ENCODE assay signal across 29 cellular contexts in the genomic region with DNA sequence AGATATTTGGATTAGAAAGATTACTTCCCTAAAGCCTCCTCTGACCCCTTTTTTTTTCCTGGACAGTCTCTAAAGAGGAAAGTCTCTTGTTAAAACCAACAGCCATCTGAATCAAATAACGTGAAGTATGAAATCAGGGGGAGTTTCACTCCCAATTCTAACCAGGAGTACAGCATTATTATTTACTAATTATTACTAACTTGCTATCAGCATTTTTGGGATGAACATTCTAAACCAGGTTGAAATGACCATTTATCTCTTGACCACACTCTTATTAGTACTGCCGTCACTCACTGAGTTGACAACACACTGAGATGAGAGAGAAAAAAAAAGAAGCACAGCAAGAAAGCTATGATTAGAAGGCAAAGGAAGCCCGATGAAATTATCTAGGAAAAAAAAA.
DNase-seq lines count a peak whose midpoint lies in the region; ATAC-seq and TF ChIP-seq lines count a peak whose summit lies in the region.
"Had no signal": no experiment of that assay in that cellular context is flagged by ENCODE, and none has a peak within 500 bp of the region (broad histone marks: within the 10 kb centered on the region; RNA-seq: fewer than 3 reads in every experiment).

No MANE protein-coding gene starts in this region.

- H3K4me3 ChIP-seq in PC-3 (ENCODE audit: low read length) (no peak overlapping the region), breast epithelium (no peak overlapping the region), A673 (ENCODE audit: low read depth, low read length, poor library complexity, severe bottlenecking) (no peak overlapping the region)
- H3K4me3 ChIP-seq: hepatocyte, lung, MG63, tibial artery had no signal

- no peaks in the 10 kb centered on the region for H3K27me3 ChIP-seq in PC-3 (ENCODE audit: low read length)
- H3K27me3 ChIP-seq in breast epithelium = no peaks in the 10 kb centered on the region
- H3K27me3 ChIP-seq in A673 (replicated peaks; ENCODE audit: insufficient read depth, low read depth, low read length, poor library complexity) = no peaks in the 10 kb centered on the region
- H3K27me3 ChIP-seq: hepatocyte, MG63, tibial artery had no signal

- peaks cover 2% of the 10 kb centered on the region for H3K36me3 Mint-ChIP-seq in mesothelial cell of epicardium
- peaks cover 6% of the 10 kb centered on the region for H3K36me3 Mint-ChIP-seq in type B pancreatic cell
- H3K36me3 Mint-ChIP-seq: activated naive CD8-positive, alpha-beta T cell treated with anti-CD3 and anti-CD28 coated beads, Interleukin-2, amount 10 ng/mL, durations not matched to agents 7 days and 5 days had no signal

- no peak for ATAC-seq in PC-3
- no peak for ATAC-seq in HG03097 (IDR thresholded peaks at IDR 0.05; ENCODE audit: low FRiP score, unreplicated experiment)
- ATAC-seq: WTC11 had no signal

- no peak for TF ChIP-seq POLR2A in breast epithelium (IDR thresholded peaks at IDR 0.05)

- peaks cover 11% of the 10 kb centered on the region for H3K9me3 Mint-ChIP-seq in mesothelial cell of epicardium
- peaks cover 7% of the 10 kb centered on the region for H3K9me3 Mint-ChIP-seq in type B pancreatic cell
- H3K9me3 Mint-ChIP-seq: activated CD4-positive, alpha-beta T cell treated with anti-CD3 and anti-CD28 coated beads, Interleukin-2, amount 10 ng/mL, durations not matched to agents 24 days and 14 days; stimulated activated naive CD8-positive, alpha-beta T cell treated with anti-CD3 and anti-CD28 coated beads, Interleukin-15, Interleukin-2, amounts not matched to agents 100 ng/mL and 50 ng/mL, for 24 hours had no signal

- H3K27ac ChIP-seq in PC-3 (ENCODE audit: low read length) = peak overlapping the region; percentile 99
- peak overlapping the region; percentile 80 for H3K27ac ChIP-seq in breast epithelium
- no peak overlapping the region for H3K27ac ChIP-seq in A673 (ENCODE audit: low read depth, low read length, poor library complexity, severe bottlenecking)
- H3K27ac ChIP-seq: RWPE1, tibial artery had no signal

- H3K4me2 ChIP-seq in PC-3 (ENCODE audit: low read length) = peak overlapping the region; percentile 50
- H3K4me2 ChIP-seq: hepatocyte had no signal

- H3K4me3 Mint-ChIP-seq in mesothelial cell of epicardium (no peak overlapping the region), type B pancreatic cell (no peak overlapping the region)
- H3K4me3 Mint-ChIP-seq: activated CD4-positive, alpha-beta T cell treated with anti-CD3 and anti-CD28 coated beads, Interleukin-2, amount 10 ng/mL, durations not matched to agents 24 days and 14 days; activated naive CD8-positive, alpha-beta T cell treated with anti-CD3 and anti-CD28 coated beads, Interleukin-2, amount 10 ng/mL, durations not matched to agents 7 days and 5 days; nephron; stimulated activated naive CD8-positive, alpha-beta T cell treated with anti-CD3 and anti-CD28 coated beads, Interleukin-15, Interleukin-2, amounts not matched to agents 100 ng/mL and 50 ng/mL, for 24 hours; WTC11 had no signal

- BruUV-seq in PC-3 (replicated peaks; lab: Mats Ljungman, UMichigan) (no TSS peak), A673 (replicated peaks; lab: Mats Ljungman, UMichigan) (no TSS peak)

- H3K4me1 ChIP-seq in PC-3 (ENCODE audit: insufficient read depth, low read length) = peaks cover 58% of the 10 kb centered on the region
- peaks cover 0 to 6% of the 10 kb centered on the region in 2 donors for H3K4me1 ChIP-seq in breast epithelium
- peaks cover 13% of the 10 kb centered on the region for H3K4me1 ChIP-seq in A673 (ENCODE audit: insufficient read depth, low read length, poor library complexity, severe bottlenecking)

- H3K27me3 Mint-ChIP-seq in mesothelial cell of epicardium (ENCODE audit: low read depth) = no peaks in the 10 kb centered on the region
- no peaks in the 10 kb centered on the region for H3K27me3 Mint-ChIP-seq in type B pancreatic cell

- no peaks in the 10 kb centered on the region for H3F3A ChIP-seq in PC-3 (ENCODE audit: low read length, unreplicated experiment)

- H3K4me1 Mint-ChIP-seq in mesothelial cell of epicardium (peaks cover 27% of the 10 kb centered on the region), type B pancreatic cell (ENCODE audit: unreplicated experiment) (no peaks in the 10 kb centered on the region)
- H3K4me1 Mint-ChIP-seq: activated CD4-positive, alpha-beta T cell treated with anti-CD3 and anti-CD28 coated beads, Interleukin-2, amount 10 ng/mL, durations not matched to agents 24 days and 14 days; activated naive CD8-positive, alpha-beta T cell treated with anti-CD3 and anti-CD28 coated beads, Interleukin-2, amount 10 ng/mL, durations not matched to agents 7 days and 5 days had no signal

- no peak overlapping the region for H2AFZ ChIP-seq in PC-3 (ENCODE audit: low read length)
- H2AFZ ChIP-seq: hepatocyte had no signal

- H4K20me1 ChIP-seq in PC-3 (ENCODE audit: low read length) = no peaks in the 10 kb centered on the region

- H3K79me2 ChIP-seq in PC-3 (ENCODE audit: low read length) = 0 out of 2 replicates have a peak, but pooled peaks cover 4% of the 10 kb centered on the region
- H3K79me2 ChIP-seq: hepatocyte had no signal

- H3K9me2 ChIP-seq in PC-3 (replicated peaks; ENCODE audit: low read length) = no peaks in the 10 kb centered on the region

- POLR2A ChIA-PET in PC-3 (lab: Charles Lee; ENCODE audit: unreplicated experiment) (interaction anchor here (0.7 kb wide), 1 partner anchor 114 kb away, joined by 4 read pairs; a partner anchor contains a TSS), A673 (lab: Charles Lee; ENCODE audit: low non-redundant PET) (no interaction called here)

- CTCF ChIA-PET in PC-3 (lab: Charles Lee) (interaction anchor here (0.6 kb wide), 1 partner anchor 162 kb away, joined by 3 read pairs; no protein-coding TSS in a partner anchor), A673 (lab: Charles Lee) (no interaction called here)

- intact Hi-C loops in PC-3 (cut with micrococcal nuclease) = loop anchor here (10.0 kb wide), 1 partner anchor 141 kb away; no protein-coding TSS in a partner anchor
- intact Hi-C loops in breast epithelium (cut with DNase I; ENCODE audit: low total_unique reads) = no loop called here
- intact Hi-C loops in A673 (cut with micrococcal nuclease; ENCODE audit: unreplicated experiment) = no loop called here

- H3K9ac ChIP-seq in PC-3 (ENCODE audit: low read length) = peak overlapping the region; percentile 86

- no peaks in the 10 kb centered on the region for H3K36me3 ChIP-seq in PC-3 (ENCODE audit: low read depth, low read length)
- no peaks in the 10 kb centered on the region for H3K36me3 ChIP-seq in breast epithelium
- H3K36me3 ChIP-seq in A673 (ENCODE audit: insufficient read depth, low read length, poor library complexity, severe bottlenecking) = no peaks in the 10 kb centered on the region
- H3K36me3 ChIP-seq: MG63, tibial artery had no signal

- TF ChIP-seq CTCF in PC-3 (conservative IDR thresholded peaks at IDR 0.05; ENCODE audit: low read depth, low read length) (no peak), breast epithelium (IDR thresholded peaks at IDR 0.05) (no peak), mesothelial cell of epicardium (IDR thresholded peaks at IDR 0.05; ENCODE audit: unreplicated experiment) (no peak), type B pancreatic cell (conservative IDR thresholded peaks at IDR 0.05) (no peak), A673 (conservative IDR thresholded peaks at IDR 0.05; ENCODE audit: low read depth, low read length) (no peak)

- no peaks in the 10 kb centered on the region for H3K9me3 ChIP-seq in PC-3 (ENCODE audit: low read length)
- H3K9me3 ChIP-seq in breast epithelium = no peaks in the 10 kb centered on the region
- no peaks in the 10 kb centered on the region for H3K9me3 ChIP-seq in A673 (ENCODE audit: low read depth, low read length, poor library complexity, severe bottlenecking)
- H3K9me3 ChIP-seq: MG63, tibial artery had no signal

- no peak for DNase-seq in PC-3
- DNase-seq in breast epithelium (ENCODE audit: low spot score in 2 of 2) = no peak
- DNase-seq in mesothelial cell of epicardium (ENCODE audit: low spot score in 2 of 2, unreplicated experiment in 2 of 2) = no peak
- no peak for DNase-seq in type B pancreatic cell (ENCODE audit: extremely low spot score, unreplicated experiment)
- no peak for DNase-seq in A673 (ENCODE audit: low spot score)
- DNase-seq in DMS 273 treated with DMSO at 0.1 percent for 48 hours (lab: John Stamatoyannopoulos, UW) = no peak
- DNase-seq: activated CD4-positive, alpha-beta T cell treated with anti-CD3 and anti-CD28 coated beads, Interleukin-2, amount 10 ng/mL, durations not matched to agents 24 days and 14 days; activated gamma-delta T cell treated with Interleukin-2 at 50 U/mL for 16 hours; activated naive CD8-positive, alpha-beta T cell treated with anti-CD3 and anti-CD28 coated beads, Interleukin-2, amount 10 ng/mL, durations not matched to agents 7 days and 5 days; activated T-cell treated with anti-CD3 and anti-CD28 coated beads, Interleukin-2, amount 50 U/mL, for 48 hours; DMS79; left cardiac atrium; NCI-H1105; NCI-H187 treated with DMSO at 0.1 percent for 48 hours; NCI-H2171 treated with DMSO at 0.1 percent for 48 hours; NCI-H524; small intestine; stimulated activated CD4-positive, alpha-beta T cell treated with anti-CD3 and anti-CD28 coated beads, Interleukin-2, amount 100 ng/mL, for 24 hours; stimulated activated CD8-positive, alpha-beta memory T cell treated with anti-CD3 and anti-CD28 coated beads, Interleukin-4, amount 100 ng/mL, for 48 hours; T-helper 1 cell; tibial artery had no signal

- H3K27ac Mint-ChIP-seq in mesothelial cell of epicardium (peak overlapping the region; percentile 52), type B pancreatic cell (peak overlapping the region; percentile 82)
- H3K27ac Mint-ChIP-seq: activated CD4-positive, alpha-beta T cell treated with anti-CD3 and anti-CD28 coated beads, Interleukin-2, amount 10 ng/mL, durations not matched to agents 24 days and 14 days; activated naive CD8-positive, alpha-beta T cell treated with anti-CD3 and anti-CD28 coated beads, Interleukin-2, amount 10 ng/mL, durations not matched to agents 7 days and 5 days; nephron; stimulated activated naive CD8-positive, alpha-beta T cell treated with anti-CD3 and anti-CD28 coated beads, Interleukin-15, Interleukin-2, amounts not matched to agents 100 ng/mL and 50 ng/mL, for 24 hours; WTC11 had no signal
